In genomic region chr7:157544226-157544625, GRCh38 we compare ENCODE assay signal across 12 cellular contexts.
DNase-seq lines count a peak whose midpoint lies in the region; TF ChIP-seq lines count a peak whose summit lies in the region.
"Had no signal": no experiment of that assay in that cellular context is flagged by ENCODE, and none has a peak within 500 bp of the region (broad histone marks: within the 10 kb centered on the region; RNA-seq: fewer than 3 reads in every experiment).

No MANE protein-coding gene starts in this region.

- intact Hi-C loops in activated CD4-positive, alpha-beta T cell treated with anti-CD3 and anti-CD28 coated beads, Interleukin-2, amount 10 ng/mL, durations not matched to agents 24 days and 14 days (cut with micrococcal nuclease) = no loop called here
- intact Hi-C loops in posterior vena cava (cut with DNase I) = no loop called here

- H3K36me3 Mint-ChIP-seq in activated CD4-positive, alpha-beta T cell treated with anti-CD3 and anti-CD28 coated beads, Interleukin-2, amount 10 ng/mL, durations not matched to agents 24 days and 14 days (ENCODE audit: low read depth) = peaks cover 5% of the 10 kb centered on the region
- H3K36me3 Mint-ChIP-seq in glutamatergic neuron (ENCODE audit: unreplicated experiment) = peaks cover 10% of the 10 kb centered on the region

- H3K4me3 Mint-ChIP-seq in activated CD4-positive, alpha-beta T cell treated with anti-CD3 and anti-CD28 coated beads, Interleukin-2, amount 10 ng/mL, durations not matched to agents 24 days and 14 days = no peak overlapping the region
- H3K4me3 Mint-ChIP-seq in glutamatergic neuron (ENCODE audit: unreplicated experiment) = no peak overlapping the region

- H3K27ac Mint-ChIP-seq in activated CD4-positive, alpha-beta T cell treated with anti-CD3 and anti-CD28 coated beads, Interleukin-2, amount 10 ng/mL, durations not matched to agents 24 days and 14 days = peak overlapping the region; percentile 68
- H3K27ac Mint-ChIP-seq in glutamatergic neuron (ENCODE audit: unreplicated experiment) = no peak overlapping the region

- no peak for DNase-seq in activated CD4-positive, alpha-beta T cell treated with anti-CD3 and anti-CD28 coated beads, Interleukin-2, amount 10 ng/mL, durations not matched to agents 24 days and 14 days
- no peak for DNase-seq in activated CD4-positive, alpha-beta T cell treated with anti-CD3 and anti-CD28 coated beads, Interleukin-2, amount 50 U/mL, for 48 hours
- DNase-seq in MV-4-11 (lab: John Stamatoyannopoulos, UW) (peak; percentile 46), glutamatergic neuron (peak; percentile 6), posterior vena cava (ENCODE audit: low spot score) (peak; percentile 54), midbrain (lab: John Stamatoyannopoulos, UW) (no peak), DMS79 (lab: John Stamatoyannopoulos, UW) (no peak), NCI-H526 treated with DMSO at 0.1 percent for 48 hours (lab: John Stamatoyannopoulos, UW) (no peak)
- DNase-seq: EL, NCI-H1105, NCI-H1694 treated with DMSO at 0.1 percent for 48 hours, NCI-H748 treated with DMSO at 0.1 percent for 48 hours had no signal

- no peaks in the 10 kb centered on the region for H3K27me3 Mint-ChIP-seq in activated CD4-positive, alpha-beta T cell treated with anti-CD3 and anti-CD28 coated beads, Interleukin-2, amount 10 ng/mL, durations not matched to agents 24 days and 14 days
- peaks cover 9% of the 10 kb centered on the region for H3K27me3 Mint-ChIP-seq in glutamatergic neuron (ENCODE audit: unreplicated experiment)

- H3K4me1 Mint-ChIP-seq in activated CD4-positive, alpha-beta T cell treated with anti-CD3 and anti-CD28 coated beads, Interleukin-2, amount 10 ng/mL, durations not matched to agents 24 days and 14 days = peaks cover 6% of the 10 kb centered on the region
- H3K4me1 Mint-ChIP-seq in glutamatergic neuron (ENCODE audit: low read depth, unreplicated experiment) = peaks cover 3% of the 10 kb centered on the region

- peaks cover 15% of the 10 kb centered on the region for H3K9me3 Mint-ChIP-seq in activated CD4-positive, alpha-beta T cell treated with anti-CD3 and anti-CD28 coated beads, Interleukin-2, amount 10 ng/mL, durations not matched to agents 24 days and 14 days
- H3K9me3 Mint-ChIP-seq in glutamatergic neuron (ENCODE audit: unreplicated experiment) = peaks cover 11% of the 10 kb centered on the region

- no peak for TF ChIP-seq CTCF in glutamatergic neuron (IDR thresholded peaks at IDR 0.05; ENCODE audit: partially characterized antibody, unreplicated experiment)

Comparison
In these comparisons a context has a peak if more than half of its experiments do, and no peak if none do; other contexts are left out.
1. DNase-seq: peak in MV-4-11 (single experiment), glutamatergic neuron (single experiment) and posterior vena cava (single experiment); none in activated CD4-positive, alpha-beta T cell treated with anti-CD3 and anti-CD28 coated beads, Interleukin-2, amount 10 ng/mL, durations not matched to agents 24 days and 14 days (single experiment), activated CD4-positive, alpha-beta T cell treated with anti-CD3 and anti-CD28 coated beads, Interleukin-2, amount 50 U/mL, for 48 hours (0 of 2), midbrain (single experiment), DMS79 (single experiment) and NCI-H526 treated with DMSO at 0.1 percent for 48 hours (single experiment).